16 cellular contexts compared by ENCODE assay signal in genomic region chr1:2297246-2298011, GRCh38.
DNase-seq lines count a peak whose midpoint lies in the region; ATAC-seq and TF ChIP-seq lines count a peak whose summit lies in the region.
"Had no signal": no experiment of that assay in that cellular context is flagged by ENCODE, and none has a peak within 500 bp of the region (broad histone marks: within the 10 kb centered on the region; RNA-seq: fewer than 3 reads in every experiment).

No MANE protein-coding gene starts in this region.

- H3K4me3 Mint-ChIP-seq in activated CD4-positive, alpha-beta T cell treated with anti-CD3 and anti-CD28 coated beads for 36 hours, result no peak overlapping the region
- no peak overlapping the region for H3K4me3 Mint-ChIP-seq in activated CD4-positive, alpha-beta T cell treated with anti-CD3 and anti-CD28 coated beads, Interleukin-2, amount 10 ng/mL, durations not matched to agents 24 days and 14 days
- H3K4me3 Mint-ChIP-seq in CD4-positive, alpha-beta T cell, result peak overlapping the region; percentile 79
- H3K4me3 Mint-ChIP-seq in WTC11 (no peak overlapping the region), immature natural killer cell (no peak overlapping the region)

- no peak for ATAC-seq in activated CD4-positive, alpha-beta T cell treated with anti-CD3 and anti-CD28 coated beads for 36 hours
- ATAC-seq in CD4-positive, alpha-beta T cell (ENCODE audit: poor library complexity), result no peak
- ATAC-seq in WTC11 (no peak), HG03469 (IDR thresholded peaks at IDR 0.05; ENCODE audit: unreplicated experiment) (no peak), GM18511 (IDR thresholded peaks at IDR 0.05; ENCODE audit: unreplicated experiment) (no peak)

- POLR2A ChIA-PET in activated CD4-positive, alpha-beta T cell treated with anti-CD3 and anti-CD28 coated beads for 36 hours (lab: Charles Lee), result no interaction called here
- POLR2A ChIA-PET in CD4-positive, alpha-beta T cell (lab: Charles Lee), result interaction anchor here (4.8 kb wide), 1 partner anchor 66 kb away, joined by 116 read pairs; the partner anchor contains the start of gene SKI
- POLR2A ChIA-PET in WTC11 (lab: Charles Lee), result no interaction called here

- no peak for TF ChIP-seq CTCF in CD4-positive, alpha-beta T cell (IDR thresholded peaks at IDR 0.05)
- TF ChIP-seq CTCF in WTC11 (IDR thresholded peaks at IDR 0.05), result no peak

- peak overlapping the region; percentile 92 for H3K27ac Mint-ChIP-seq in activated CD4-positive, alpha-beta T cell treated with anti-CD3 and anti-CD28 coated beads for 36 hours
- no peak overlapping the region for H3K27ac Mint-ChIP-seq in activated CD4-positive, alpha-beta T cell treated with anti-CD3 and anti-CD28 coated beads, Interleukin-2, amount 10 ng/mL, durations not matched to agents 24 days and 14 days
- H3K27ac Mint-ChIP-seq in CD4-positive, alpha-beta T cell, result peak overlapping the region; percentile 99
- no peak overlapping the region for H3K27ac Mint-ChIP-seq in WTC11
- H3K27ac Mint-ChIP-seq in immature natural killer cell, result peak overlapping the region in 5 of 6 donors; percentile 17 to 99 (median 80)

- H3K36me3 Mint-ChIP-seq in activated CD4-positive, alpha-beta T cell treated with anti-CD3 and anti-CD28 coated beads for 36 hours (ENCODE audit: low read depth), result peaks cover 8% of the 10 kb centered on the region
- peaks cover 5% of the 10 kb centered on the region for H3K36me3 Mint-ChIP-seq in activated CD4-positive, alpha-beta T cell treated with anti-CD3 and anti-CD28 coated beads, Interleukin-2, amount 10 ng/mL, durations not matched to agents 24 days and 14 days (ENCODE audit: low read depth)
- H3K36me3 Mint-ChIP-seq in CD4-positive, alpha-beta T cell (ENCODE audit: low read depth), result peaks cover 71% of the 10 kb centered on the region
- H3K36me3 Mint-ChIP-seq in WTC11, result no peaks in the 10 kb centered on the region; the same call in 1 of the 2 replicates
- no peaks in the 10 kb centered on the region for H3K36me3 Mint-ChIP-seq in immature natural killer cell

- CTCF ChIA-PET in activated CD4-positive, alpha-beta T cell treated with anti-CD3 and anti-CD28 coated beads for 36 hours (lab: Charles Lee), result no interaction called here
- CTCF ChIA-PET in CD4-positive, alpha-beta T cell (lab: Charles Lee), result no interaction called here
- CTCF ChIA-PET in WTC11 (lab: Charles Lee), result interaction anchor here (1.3 kb wide), 1 partner anchor 60 kb away, joined by 3 read pairs; no protein-coding TSS in a partner anchor

- intact Hi-C loops in activated CD4-positive, alpha-beta T cell treated with anti-CD3 and anti-CD28 coated beads for 36 hours (cut with DNase I, micrococcal nuclease), result no loop called here
- intact Hi-C loops in activated CD4-positive, alpha-beta T cell treated with anti-CD3 and anti-CD28 coated beads, Interleukin-2, amount 10 ng/mL, durations not matched to agents 24 days and 14 days (cut with micrococcal nuclease), result loop anchor here (10.0 kb wide), 1 partner anchor 287 kb away; the partner anchor contains the start of gene PRXL2B
- intact Hi-C loops in CD4-positive, alpha-beta T cell (cut with DNase I, micrococcal nuclease), result no loop called here

- no peak overlapping the region for H3K27ac ChIP-seq in CD4-positive, alpha-beta T cell (ENCODE audit: low read depth, low read length)
- H3K27ac ChIP-seq: 22Rv1, KMS-11, PC-9 had no signal

- no peaks in the 10 kb centered on the region for H3K9me3 ChIP-seq in CD4-positive, alpha-beta T cell (ENCODE audit: control insufficient read depth, low read length)

- no peak for DNase-seq in activated CD4-positive, alpha-beta T cell treated with anti-CD3 and anti-CD28 coated beads for 36 hours
- no peak for DNase-seq in activated CD4-positive, alpha-beta T cell treated with anti-CD3 and anti-CD28 coated beads, Interleukin-2, amount 10 ng/mL, durations not matched to agents 24 days and 14 days
- DNase-seq in CD4-positive, alpha-beta T cell, result no peak
- DNase-seq in WTC11 (ENCODE audit: low spot score) (no peak), immature natural killer cell (no peak), NCI-H2227 treated with DMSO at 0.1 percent for 48 hours (lab: John Stamatoyannopoulos, UW) (no peak)
- DNase-seq: AML-193, NCI-H1417, NCI-H187 treated with DMSO at 0.1 percent for 48 hours, NCI-H226, NCI-H526, PC-9 had no signal

- H3K27me3 Mint-ChIP-seq in activated CD4-positive, alpha-beta T cell treated with anti-CD3 and anti-CD28 coated beads for 36 hours, result no peaks in the 10 kb centered on the region
- no peaks in the 10 kb centered on the region for H3K27me3 Mint-ChIP-seq in activated CD4-positive, alpha-beta T cell treated with anti-CD3 and anti-CD28 coated beads, Interleukin-2, amount 10 ng/mL, durations not matched to agents 24 days and 14 days
- no peaks in the 10 kb centered on the region for H3K27me3 Mint-ChIP-seq in CD4-positive, alpha-beta T cell
- no peaks in the 10 kb centered on the region for H3K27me3 Mint-ChIP-seq in WTC11 (ENCODE audit: low read depth)
- peaks cover 21 to 41% (median 37%) of the 10 kb centered on the region in 3 donors for H3K27me3 Mint-ChIP-seq in immature natural killer cell (ENCODE audit: low read depth in 3 of 3)

- peaks cover 87% of the 10 kb centered on the region for H3K4me1 Mint-ChIP-seq in activated CD4-positive, alpha-beta T cell treated with anti-CD3 and anti-CD28 coated beads for 36 hours
- H3K4me1 Mint-ChIP-seq in activated CD4-positive, alpha-beta T cell treated with anti-CD3 and anti-CD28 coated beads, Interleukin-2, amount 10 ng/mL, durations not matched to agents 24 days and 14 days, result peaks cover 49% of the 10 kb centered on the region
- peaks cover 82% of the 10 kb centered on the region for H3K4me1 Mint-ChIP-seq in CD4-positive, alpha-beta T cell (ENCODE audit: low read depth)
- peaks cover 12% of the 10 kb centered on the region for H3K4me1 Mint-ChIP-seq in WTC11
- peaks cover 59 to 68% of the 10 kb centered on the region in 2 donors for H3K4me1 Mint-ChIP-seq in immature natural killer cell

- no peaks in the 10 kb centered on the region for H3K27me3 ChIP-seq in CD4-positive, alpha-beta T cell (ENCODE audit: control insufficient read depth, insufficient read depth, low read length)

- no peaks in the 10 kb centered on the region for H3K9me3 Mint-ChIP-seq in activated CD4-positive, alpha-beta T cell treated with anti-CD3 and anti-CD28 coated beads for 36 hours (ENCODE audit: low read depth)
- H3K9me3 Mint-ChIP-seq in activated CD4-positive, alpha-beta T cell treated with anti-CD3 and anti-CD28 coated beads, Interleukin-2, amount 10 ng/mL, durations not matched to agents 24 days and 14 days, result no peaks in the 10 kb centered on the region
- no peaks in the 10 kb centered on the region for H3K9me3 Mint-ChIP-seq in CD4-positive, alpha-beta T cell
- no peaks in the 10 kb centered on the region for H3K9me3 Mint-ChIP-seq in WTC11
- no peaks in the 10 kb centered on the region for H3K9me3 Mint-ChIP-seq in immature natural killer cell

TF ChIP-seq in WTC11, 78 proteins besides CTCF, POLR2A, EP300 and RAD21:
- TF ChIP-seq FOXP4 (CRISPR knock-in tag; IDR thresholded peaks at IDR 0.05), result 0 out of 2 replicates have a peak, but pooled peaks have one; percentile 30
- TF ChIP-seq, protein P1, sequence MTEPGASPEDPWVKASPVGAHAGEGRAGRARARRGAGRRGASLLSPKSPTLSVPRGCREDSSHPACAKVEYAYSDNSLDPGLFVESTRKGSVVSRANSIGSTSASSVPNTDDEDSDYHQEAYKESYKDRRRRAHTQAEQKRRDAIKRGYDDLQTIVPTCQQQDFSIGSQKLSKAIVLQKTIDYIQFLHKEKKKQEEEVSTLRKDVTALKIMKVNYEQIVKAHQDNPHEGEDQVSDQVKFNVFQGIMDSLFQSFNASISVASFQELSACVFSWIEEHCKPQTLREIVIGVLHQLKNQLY (CRISPR knock-in tag; IDR thresholded peaks at IDR 0.05), result no peak

Comparison
In these comparisons a context has a peak if more than half of its experiments do, and no peak if none do; other contexts are left out.
1. H3K27ac Mint-ChIP-seq: peak in activated CD4-positive, alpha-beta T cell treated with anti-CD3 and anti-CD28 coated beads for 36 hours (single experiment), CD4-positive, alpha-beta T cell (single experiment) and immature natural killer cell (5 of 6); none in activated CD4-positive, alpha-beta T cell treated with anti-CD3 and anti-CD28 coated beads, Interleukin-2, amount 10 ng/mL, durations not matched to agents 24 days and 14 days (single experiment) and WTC11 (single experiment).